ENCODE assay signal across 8 cellular contexts in genomic region chr2:64730551-64731305, GRCh38.
DNase-seq lines count a peak whose midpoint lies in the region; ATAC-seq and TF ChIP-seq lines count a peak whose summit lies in the region.

No MANE protein-coding gene starts in this region.

- DNase-seq in Caki2 (ENCODE audit: low read depth) (peak; percentile 35), HPDE6-E6E7 (ENCODE audit: extremely low spot score) (peak; percentile 49), RWPE2 (ENCODE audit: low spot score) (no peak), heart right ventricle (peak; percentile 31 to 77), prostate gland (ENCODE audit: low spot score) (peak; percentile 71)
- DNase-seq in activated naive CD8-positive, alpha-beta T cell treated with anti-CD3 and anti-CD28 coated beads, Interleukin-2, amount 50 U/mL, for 24 hours = peak; percentile 39

- TF ChIP-seq CTCF in RWPE2 (IDR thresholded peaks at IDR 0.05; ENCODE audit: poor library complexity, severe bottlenecking) = no peak
- no peak for TF ChIP-seq CTCF in heart right ventricle (IDR thresholded peaks at IDR 0.05)
- TF ChIP-seq CTCF in prostate gland (IDR thresholded peaks at IDR 0.05) = no peak

- in situ Hi-C loops in Caki2 (cut with HindIII; ENCODE audit: low pct_unique_long_range_greater_than_20kb, low sequenced_read_pairs) = no loop called here

- H3K4me3 ChIP-seq in RWPE2 (ENCODE audit: severe bottlenecking) = peak overlapping the region; percentile 22
- H3K4me3 ChIP-seq in heart right ventricle = peak overlapping the region in 9 of 10 donors; percentile 16 to 53 (median 45)
- peak overlapping the region; percentile 11 to 30 for H3K4me3 ChIP-seq in prostate gland

- peak overlapping the region; percentile 20 for H3K27ac ChIP-seq in RWPE2 (ENCODE audit: poor library complexity, severe bottlenecking)
- peak overlapping the region; percentile 18 to 89 (median 66) for H3K27ac ChIP-seq in heart right ventricle
- peak overlapping the region; percentile 45 to 60 for H3K27ac ChIP-seq in prostate gland

- H3K4me3 Mint-ChIP-seq in activated naive CD8-positive, alpha-beta T cell treated with anti-CD3 and anti-CD28 coated beads, Interleukin-2, amount 50 U/mL, for 24 hours = peak overlapping the region; percentile 86

- H3K27me3 ChIP-seq in RWPE2 (ENCODE audit: insufficient read depth, poor library complexity, severe bottlenecking) (no peaks in the 10 kb centered on the region), heart right ventricle (no peaks in the 10 kb centered on the region), prostate gland (replicated peaks; ENCODE audit: insufficient read depth) (no peaks in the 10 kb centered on the region)

- H3K27ac Mint-ChIP-seq in activated naive CD8-positive, alpha-beta T cell treated with anti-CD3 and anti-CD28 coated beads, Interleukin-2, amount 50 U/mL, for 24 hours = peak overlapping the region; percentile 91

- 25 to 34% methylated on average over 9 of the region's 9 CpGs for WGBS in heart right ventricle, 2 donors
- 6% methylated on average over 9 of the region's 9 CpGs for WGBS in prostate gland

- H3K4me1 ChIP-seq in RWPE2 (ENCODE audit: insufficient read depth, poor library complexity, severe bottlenecking) = peaks cover 19% of the 10 kb centered on the region
- H3K4me1 ChIP-seq in heart right ventricle = peaks cover 0 to 44% (median 23%) of the 10 kb centered on the region in 9 donors
- no peaks in the 10 kb centered on the region for H3K4me1 ChIP-seq in prostate gland (replicated peaks)

- H3K9me3 ChIP-seq in RWPE2 (ENCODE audit: severe bottlenecking) (no peaks in the 10 kb centered on the region), heart right ventricle (no peaks in the 10 kb centered on the region), prostate gland (no peaks in the 10 kb centered on the region)

- no peaks in the 10 kb centered on the region for H3K36me3 ChIP-seq in RWPE2 (ENCODE audit: low read depth)
- H3K36me3 ChIP-seq in heart right ventricle = no peaks in the 10 kb centered on the region
- no peaks in the 10 kb centered on the region for H3K36me3 ChIP-seq in prostate gland

- peaks cover 52% of the 10 kb centered on the region for H3K4me1 Mint-ChIP-seq in activated naive CD8-positive, alpha-beta T cell treated with anti-CD3 and anti-CD28 coated beads, Interleukin-2, amount 50 U/mL, for 24 hours

- H3K9me3 Mint-ChIP-seq in activated naive CD8-positive, alpha-beta T cell treated with anti-CD3 and anti-CD28 coated beads, Interleukin-2, amount 50 U/mL, for 24 hours = no peaks in the 10 kb centered on the region

- TF ChIP-seq POLR2A in prostate gland (IDR thresholded peaks at IDR 0.05) = no peak

- H3K27me3 Mint-ChIP-seq in activated naive CD8-positive, alpha-beta T cell treated with anti-CD3 and anti-CD28 coated beads, Interleukin-2, amount 50 U/mL, for 24 hours = no peaks in the 10 kb centered on the region

- intact Hi-C loops in heart right ventricle (cut with DNase I) = loop anchor here in 1 of 10 donors (5.0 kb wide), 1 partner anchor 78 kb away; the partner anchor contains the start of gene SERTAD2
- intact Hi-C loops in prostate gland (cut with DNase I) = loop anchor here (2.0 kb wide), 1 partner anchor 18 kb away; no protein-coding TSS in a partner anchor

- ATAC-seq in RWPE2 (ENCODE audit: low read depth) (peak; percentile 75), heart right ventricle (peak; percentile 72 to 93 (median 88)), GM18520 (IDR thresholded peaks at IDR 0.05; ENCODE audit: unreplicated experiment) (no peak), GM18517 (IDR thresholded peaks at IDR 0.05; ENCODE audit: unreplicated experiment) (no peak)
- peak; percentile 64 for ATAC-seq in activated naive CD8-positive, alpha-beta T cell treated with anti-CD3 and anti-CD28 coated beads, Interleukin-2, amount 50 U/mL, for 24 hours

- H3K36me3 Mint-ChIP-seq in activated naive CD8-positive, alpha-beta T cell treated with anti-CD3 and anti-CD28 coated beads, Interleukin-2, amount 50 U/mL, for 24 hours (ENCODE audit: low read depth) = peaks cover 6% of the 10 kb centered on the region

Comparison
In these comparisons a context has a peak if more than half of its experiments do, and no peak if none do; other contexts are left out.
1. ATAC-seq: peak in RWPE2 (single experiment), activated naive CD8-positive, alpha-beta T cell treated with anti-CD3 and anti-CD28 coated beads, Interleukin-2, amount 50 U/mL, for 24 hours (single experiment) and heart right ventricle (8 of 8); none in GM18520 (single experiment) and GM18517 (single experiment).
2. Peak in every context shown above with its lines, with median percentiles within 50 percentile points of each other: H3K27ac ChIP-seq and H3K4me3 ChIP-seq.